ENCODE assay signal across 28 cellular contexts in the genomic region with DNA sequence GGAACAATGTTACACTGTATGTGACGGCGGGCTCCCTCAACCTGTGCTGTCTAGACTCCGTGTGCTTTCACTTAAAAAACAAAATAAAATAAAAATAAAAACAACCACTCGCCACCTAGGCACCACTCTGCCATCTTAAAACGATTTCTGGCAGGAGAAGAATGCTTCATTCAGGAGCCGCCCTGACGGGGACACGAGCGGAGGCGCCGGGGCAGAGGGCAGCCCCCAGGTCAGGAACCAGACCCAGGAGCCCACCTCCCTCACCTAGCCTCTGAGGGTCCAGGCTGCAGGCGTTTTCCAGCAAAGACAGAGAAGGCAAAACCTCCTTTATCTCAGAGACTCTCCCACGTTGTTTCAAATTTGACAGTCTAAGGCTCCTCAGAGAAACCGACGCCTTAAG.
"Had no signal": no experiment of that assay in that cellular context is flagged by ENCODE, and none has a peak within 500 bp of the region (broad histone marks: within the 10 kb centered on the region; RNA-seq: fewer than 3 reads in every experiment).

No MANE protein-coding gene starts in this region.

- H3K36me3 Mint-ChIP-seq: activated naive CD8-positive, alpha-beta T cell had no signal

- H3K27me3 Mint-ChIP-seq: activated CD8-positive, alpha-beta T cell treated with anti-CD3 and anti-CD28 coated beads for 36 hours; activated naive CD8-positive, alpha-beta T cell had no signal

- H3K9me3 ChIP-seq: esophagus squamous epithelium, gastroesophageal sphincter had no signal

- H3K27ac Mint-ChIP-seq: activated B cell treated with CpG ODN at 0.5 μM for 24 hours; activated CD8-positive, alpha-beta T cell treated with anti-CD3 and anti-CD28 coated beads for 36 hours; activated naive CD8-positive, alpha-beta T cell; activated T-helper 17 cell treated with anti-CD3 and anti-CD28 coated beads, Interleukin-2, amount 50 U/mL, for 72 hours; effector memory CD8-positive, alpha-beta T cell had no signal

- DNase-seq: activated B cell treated with CpG ODN at 0.5 μM for 24 hours; activated CD4-positive, alpha-beta T cell treated with anti-CD3 and anti-CD28 coated beads for 48 hours; activated CD4-positive, alpha-beta T cell treated with anti-CD3 and anti-CD28 coated beads, Interleukin-2, amount 50 U/mL, for 1 hour; activated CD4-positive, alpha-beta T cell treated with anti-CD3 and anti-CD28 coated beads, Interleukin-2, amount 50 U/mL, for 48 hours; activated CD8-positive, alpha-beta memory T cell treated with anti-CD3 and anti-CD28 coated beads for 24 hours; activated CD8-positive, alpha-beta T cell treated with anti-CD3 and anti-CD28 coated beads for 36 hours; activated effector memory CD4-positive, alpha-beta T cell treated with Interleukin-2 at 50 U/mL for 16 hours; activated gamma-delta T cell treated with Interleukin-2 at 50 U/mL for 16 hours; activated naive CD4-positive, alpha-beta T cell treated with anti-CD3 and anti-CD28 coated beads, Interleukin-2, amount 50 U/mL, for 16 hours; activated naive CD4-positive, alpha-beta T cell treated with Interleukin-2 at 50 U/mL for 16 hours; activated T-cell treated with anti-CD3 and anti-CD28 coated beads, Interleukin-2, amount 50 U/mL, for 4 hours; amniotic stem cell; anterior cingulate cortex; brain microvascular endothelial cell; cortex of kidney; dermis blood vessel endothelial cell; effector CD4-positive, alpha-beta T cell; effector memory CD8-positive, alpha-beta T cell; esophagus squamous epithelium; foreskin melanocyte; T-helper 2 cell had no signal

- H3K27ac ChIP-seq: brain microvascular endothelial cell, epithelial cell of prostate, esophagus squamous epithelium, gastroesophageal sphincter, VCaP had no signal

- H3K4me3 ChIP-seq: esophagus squamous epithelium, gastroesophageal sphincter had no signal

- H3K4me1 ChIP-seq: esophagus squamous epithelium, gastroesophageal sphincter had no signal

- H3K27me3 ChIP-seq: brain microvascular endothelial cell, esophagus squamous epithelium, gastroesophageal sphincter had no signal

- H3K4me1 Mint-ChIP-seq: activated B cell treated with CpG ODN at 0.5 μM for 24 hours; activated T-helper 17 cell treated with anti-CD3 and anti-CD28 coated beads, Interleukin-2, amount 50 U/mL, for 72 hours; central memory CD8-positive, alpha-beta T cell had no signal

- H3K4me3 Mint-ChIP-seq: activated B cell treated with CpG ODN at 0.5 μM for 24 hours; activated CD8-positive, alpha-beta T cell treated with anti-CD3 and anti-CD28 coated beads for 36 hours; activated naive CD8-positive, alpha-beta T cell; activated T-cell treated with anti-CD3 and anti-CD28 coated beads, Interleukin-2, amount 50 U/mL, for 4 hours; activated T-helper 17 cell treated with anti-CD3 and anti-CD28 coated beads, Interleukin-2, amount 50 U/mL, for 72 hours; central memory CD8-positive, alpha-beta T cell; effector memory CD8-positive, alpha-beta T cell had no signal

- H3K9me3 Mint-ChIP-seq: activated B cell treated with CpG ODN at 0.5 μM for 24 hours; activated CD8-positive, alpha-beta T cell treated with anti-CD3 and anti-CD28 coated beads for 36 hours; activated T-cell treated with anti-CD3 and anti-CD28 coated beads, Interleukin-2, amount 50 U/mL, for 4 hours; activated T-helper 17 cell treated with anti-CD3 and anti-CD28 coated beads, Interleukin-2, amount 50 U/mL, for 72 hours; central memory CD8-positive, alpha-beta T cell; effector memory CD8-positive, alpha-beta T cell had no signal

- H3K36me3 ChIP-seq: brain microvascular endothelial cell, esophagus squamous epithelium, gastroesophageal sphincter had no signal

- ATAC-seq: activated CD4-positive, CD25-positive, alpha-beta regulatory T cell treated with anti-CD3 and anti-CD28 coated beads, Interleukin-2, amount 50 U/mL, for 24 hours; activated CD8-positive, alpha-beta T cell treated with anti-CD3 and anti-CD28 coated beads for 36 hours; activated T-cell treated with anti-CD3 and anti-CD28 coated beads, Interleukin-2, amount 50 U/mL, for 4 hours; activated T-helper 17 cell treated with anti-CD3 and anti-CD28 coated beads, Interleukin-2, amount 50 U/mL, for 72 hours; effector memory CD8-positive, alpha-beta T cell; gastroesophageal sphincter had no signal
